18 cellular contexts compared by ENCODE assay signal in the genomic region with DNA sequence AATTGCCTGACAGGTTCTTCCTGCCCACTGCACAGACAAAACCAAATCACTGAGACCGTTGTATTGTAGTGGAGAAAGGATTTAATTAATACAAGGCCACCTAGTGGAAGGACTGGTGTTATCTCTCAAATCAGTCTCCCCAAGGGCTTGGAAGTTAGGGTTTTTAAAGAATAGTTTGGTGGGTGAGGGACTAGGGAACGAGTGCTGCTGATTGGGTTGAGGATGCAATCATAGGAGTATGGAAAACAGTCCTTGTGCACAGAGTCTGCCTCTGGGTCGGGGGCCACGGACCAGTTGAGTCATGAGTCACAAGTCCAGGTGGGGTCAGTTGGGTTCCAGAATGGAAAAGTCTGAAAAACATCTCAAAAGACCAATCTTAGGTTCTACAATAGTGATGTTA.
"Had no signal": no experiment of that assay in that cellular context is flagged by ENCODE, and none has a peak within 500 bp of the region (broad histone marks: within the 10 kb centered on the region; RNA-seq: fewer than 3 reads in every experiment).

No MANE protein-coding gene starts in this region.

- H3K4me3 Mint-ChIP-seq: activated CD4-positive, alpha-beta T cell treated with anti-CD3 and anti-CD28 coated beads, Interleukin-2, amount 10 ng/mL, durations not matched to agents 24 days and 14 days; activated CD8-positive, alpha-beta T cell treated with anti-CD3 and anti-CD28 coated beads, Interleukin-2, amount 10 ng/mL, durations not matched to agents 7 days and 5 days; activated naive CD8-positive, alpha-beta T cell treated with anti-CD3 and anti-CD28 coated beads, Interleukin-2, amount 10 ng/mL, durations not matched to agents 7 days and 5 days; activated T-cell treated with anti-CD3 and anti-CD28 coated beads, Interleukin-2, amount 50 U/mL, for 24 hours; memory B cell; naive B cell; neural crest cell had no signal

- H3K4me1 Mint-ChIP-seq: memory B cell, neural crest cell had no signal

- H3K27ac ChIP-seq: gastroesophageal sphincter, heart left ventricle, thyroid gland had no signal

- H3K27me3 Mint-ChIP-seq: activated naive CD8-positive, alpha-beta T cell treated with anti-CD3 and anti-CD28 coated beads, Interleukin-2, amount 10 ng/mL, durations not matched to agents 7 days and 5 days; activated T-cell treated with anti-CD3 and anti-CD28 coated beads, Interleukin-2, amount 50 U/mL, for 24 hours; memory B cell; naive B cell had no signal

- H3K27ac Mint-ChIP-seq: activated CD4-positive, alpha-beta T cell treated with anti-CD3 and anti-CD28 coated beads, Interleukin-2, amount 10 ng/mL, durations not matched to agents 24 days and 14 days; activated CD8-positive, alpha-beta T cell treated with anti-CD3 and anti-CD28 coated beads, Interleukin-2, amount 10 ng/mL, durations not matched to agents 7 days and 5 days; activated naive CD8-positive, alpha-beta T cell treated with anti-CD3 and anti-CD28 coated beads, Interleukin-2, amount 10 ng/mL, durations not matched to agents 7 days and 5 days; activated T-cell treated with anti-CD3 and anti-CD28 coated beads, Interleukin-2, amount 50 U/mL, for 24 hours; activated T-helper 2 cell treated with anti-CD3 and anti-CD28 coated beads, Interferon-gamma antibody, Interleukin-2, Interleukin-4, amounts not matched to agents 10 μg/mL and 5 μg/mL and 100 μg/mL, durations not matched to agents 14 hours and 24 hours and 36 hours; memory B cell; naive B cell had no signal

- H3K27me3 ChIP-seq: gastroesophageal sphincter, heart left ventricle, thyroid gland had no signal

- DNase-seq: activated CD4-positive, alpha-beta T cell treated with anti-CD3 and anti-CD28 coated beads, Interleukin-2, amount 10 ng/mL, durations not matched to agents 24 days and 14 days; activated CD4-positive, CD25-positive, alpha-beta regulatory T cell; activated CD8-positive, alpha-beta T cell treated with anti-CD3 and anti-CD28 coated beads, Interleukin-2, amount 10 ng/mL, durations not matched to agents 7 days and 5 days; activated naive CD4-positive, alpha-beta T cell treated with Interleukin-2 at 50 U/mL for 16 hours; activated naive CD8-positive, alpha-beta T cell treated with anti-CD3 and anti-CD28 coated beads, Interleukin-2, amount 10 ng/mL, durations not matched to agents 7 days and 5 days; activated T-cell treated with anti-CD3 and anti-CD28 coated beads, Interleukin-2, amount 50 U/mL, for 24 hours; amygdala; heart left ventricle; mucosa of descending colon; naive B cell; stimulated activated CD4-positive, alpha-beta T cell treated with anti-CD3 and anti-CD28 coated beads, Interleukin-2, amount 100 ng/mL, for 24 hours; stimulated activated naive CD4-positive, alpha-beta T cell treated with Interleukin-2 at 50 U/mL for 16 hours; thyroid gland had no signal

- H3K36me3 ChIP-seq: gastroesophageal sphincter, heart left ventricle, thyroid gland had no signal

- H3K4me3 ChIP-seq: gastroesophageal sphincter, heart left ventricle, mucosa of descending colon, thyroid gland had no signal

- H3K9me3 ChIP-seq: thyroid gland had no signal

- ATAC-seq: activated CD8-positive, alpha-beta T cell treated with anti-CD3 and anti-CD28 coated beads, Interleukin-2, amount 10 ng/mL, durations not matched to agents 7 days and 5 days; esophagus mucosa; gastroesophageal sphincter; heart left ventricle; mucosa of descending colon had no signal
